Comparison of ENCODE assay signal across 1 cellular context in genomic region chr12:113462117-113462774, GRCh38.
TF ChIP-seq lines count a peak whose summit lies in the region.

No MANE protein-coding gene starts in this region.

TF ChIP-seq in HepG2, 621 proteins besides CTCF, POLR2A, EP300 and RAD21 (continues in another document):
- TF ChIP-seq ZNF572 (CRISPR knock-in tag; IDR thresholded peaks at IDR 0.05), result no peak
- no peak for TF ChIP-seq ZBED4 (CRISPR knock-in tag; IDR thresholded peaks at IDR 0.05; ENCODE audit: borderline replicate concordance)
- TF ChIP-seq XRCC5 (optimal IDR thresholded peaks at IDR 0.05; ENCODE audit: low read length), result peak; percentile 82
- peak in 1 of 2 experiments; percentile 52; a peak in 1 of 4 replicates for TF ChIP-seq HMGXB4 (CRISPR knock-in tag; IDR thresholded peaks at IDR 0.05; ENCODE audit: borderline replicate concordance in 1 of 2, low read depth in 1 of 2)
- TF ChIP-seq KDM2A (CRISPR knock-in tag; IDR thresholded peaks at IDR 0.05; ENCODE audit: borderline replicate concordance, low read depth), result peak; percentile 69; the same call in 1 of the 2 replicates
- 0 out of 2 replicates have a peak, but pooled peaks have one; percentile 30 for TF ChIP-seq GATAD2A (CRISPR knock-in tag; IDR thresholded peaks at IDR 0.05)
- 0 out of 2 replicates have a peak, but pooled peaks have one; percentile 14 for TF ChIP-seq RXRB (CRISPR knock-in tag; IDR thresholded peaks at IDR 0.05; ENCODE audit: borderline replicate concordance)
- TF ChIP-seq SMC3 (IDR thresholded peaks at IDR 0.05; ENCODE audit: low read length), result peak; percentile 25; the same call in 1 of the 2 replicates
- peak; percentile 35 for TF ChIP-seq ZNF687 (CRISPR knock-in tag; IDR thresholded peaks at IDR 0.05)
- TF ChIP-seq JDP2 (CRISPR knock-in tag; IDR thresholded peaks at IDR 0.05; ENCODE audit: borderline replicate concordance), result no peak
- TF ChIP-seq ZNF691 (CRISPR knock-in tag; IDR thresholded peaks at IDR 0.05; ENCODE audit: borderline replicate concordance, low read depth), result peak; percentile 55; the same call in 1 of the 2 replicates
- no peak for TF ChIP-seq ZNF646 (CRISPR knock-in tag; IDR thresholded peaks at IDR 0.05)
- 0 out of 2 replicates have a peak, but pooled peaks have one; percentile 43 for TF ChIP-seq SALL1 (CRISPR knock-in tag; IDR thresholded peaks at IDR 0.05)
- 0 out of 2 replicates have a peak, but pooled peaks have one; percentile 26 for TF ChIP-seq NFKB2 (CRISPR knock-in tag; IDR thresholded peaks at IDR 0.05; ENCODE audit: borderline replicate concordance)
- TF ChIP-seq ZNF546 (CRISPR knock-in tag; conservative IDR thresholded peaks at IDR 0.05), result no peak
- peak; percentile 64 for TF ChIP-seq ELF1 (CRISPR knock-in tag; IDR thresholded peaks at IDR 0.05)
- peak; percentile 28; the same call in 1 of the 2 replicates for TF ChIP-seq BCL6 (CRISPR knock-in tag; IDR thresholded peaks at IDR 0.05)
- TF ChIP-seq ZFX (CRISPR knock-in tag; IDR thresholded peaks at IDR 0.05; ENCODE audit: low read depth), result 0 out of 2 replicates have a peak, but pooled peaks have one; percentile 23
- peak; percentile 84 for TF ChIP-seq CHD2 (IDR thresholded peaks at IDR 0.05; ENCODE audit: low read depth, low read length)
- TF ChIP-seq ZNF512B (CRISPR knock-in tag; IDR thresholded peaks at IDR 0.05; ENCODE audit: borderline replicate concordance), result 0 out of 2 replicates have a peak, but pooled peaks have one; percentile 47
- peak; percentile 12; the same call in 1 of the 2 replicates for TF ChIP-seq ARID5B (CRISPR knock-in tag; IDR thresholded peaks at IDR 0.05)
- TF ChIP-seq ADNP (CRISPR knock-in tag; IDR thresholded peaks at IDR 0.05), result 0 out of 2 replicates have a peak, but pooled peaks have one; percentile 14
- TF ChIP-seq HDAC2 (CRISPR knock-in tag; IDR thresholded peaks at IDR 0.05), result 0 out of 2 replicates have a peak, but pooled peaks have one; percentile 12
- peak; percentile 39; the same call in 1 of the 2 replicates for TF ChIP-seq ZBTB38 (CRISPR knock-in tag; IDR thresholded peaks at IDR 0.05)
- TF ChIP-seq GABPB1 (CRISPR knock-in tag; IDR thresholded peaks at IDR 0.05), result peak; percentile 30; the same call in 1 of the 2 replicates
- no peak for TF ChIP-seq ZFYVE20 (CRISPR knock-in tag; IDR thresholded peaks at IDR 0.05; ENCODE audit: borderline replicate concordance, low read depth)
